ENCODE assay signal across 8 cellular contexts in the genomic region with DNA sequence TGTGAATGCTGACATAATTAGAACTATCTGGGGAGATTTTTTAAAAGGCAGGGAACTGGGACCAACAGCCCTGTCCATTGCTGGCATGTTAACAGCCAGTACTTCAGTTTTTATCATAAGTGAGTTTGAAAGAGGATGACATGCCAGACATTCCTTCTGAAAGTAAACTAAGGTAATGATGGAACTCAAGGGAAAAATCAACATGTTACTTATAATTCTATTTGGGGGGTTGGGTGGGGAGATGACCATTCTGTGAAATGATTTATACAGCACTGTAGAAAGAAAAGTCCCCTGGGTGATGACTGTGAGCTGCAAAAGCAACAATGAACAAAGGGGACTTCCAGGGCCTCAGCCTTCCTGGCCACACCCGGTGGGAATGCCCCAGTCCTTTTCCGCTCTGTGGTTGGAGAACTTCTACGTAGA. TPM values are rescaled to one million over a fixed set of nuclear protein-coding genes. Genes with fewer than 3 reads are reported as not detected.
DNase-seq lines count a peak whose midpoint lies in the region; ATAC-seq lines count a peak whose summit lies in the region.

No MANE protein-coding gene starts in this region.

- peaks cover 4 to 6% of the 10 kb centered on the region in 2 donors for H3K27me3 Mint-ChIP-seq in stimulated activated naive B cell treated with anti-CD40 and anti-IgM and Interleukin-4, amounts not matched to agents 10 μg/mL and 1 μg/mL and 100 μg/mL, for 72 hours
- H3K27me3 Mint-ChIP-seq in effector memory CD8-positive, alpha-beta T cell: peaks cover 2 to 13% of the 10 kb centered on the region in 2 donors

- peaks cover 22% of the 10 kb centered on the region for H3K4me1 ChIP-seq in HAP-1

- in situ Hi-C loops in HAP-1 (cut with MboI; ENCODE audit: low sequenced_read_pairs): no loop called here

- no peak overlapping the region for H3K27ac Mint-ChIP-seq in stimulated activated naive B cell treated with anti-CD40 and anti-IgM and Interleukin-4, amounts not matched to agents 10 μg/mL and 1 μg/mL and 100 μg/mL, for 72 hours
- H3K27ac Mint-ChIP-seq in effector memory CD8-positive, alpha-beta T cell: no peak overlapping the region

- no peak overlapping the region for H3K4me3 Mint-ChIP-seq in stimulated activated naive B cell treated with anti-CD40 and anti-IgM and Interleukin-4, amounts not matched to agents 10 μg/mL and 1 μg/mL and 100 μg/mL, for 72 hours
- no peak overlapping the region for H3K4me3 Mint-ChIP-seq in effector memory CD8-positive, alpha-beta T cell

- H3K27me3 ChIP-seq in HAP-1 (ENCODE audit: low read depth): no peaks in the 10 kb centered on the region

- H3K9me3 Mint-ChIP-seq in stimulated activated naive B cell treated with anti-CD40 and anti-IgM and Interleukin-4, amounts not matched to agents 10 μg/mL and 1 μg/mL and 100 μg/mL, for 72 hours: no peaks in the 10 kb centered on the region
- no peaks in the 10 kb centered on the region for H3K9me3 Mint-ChIP-seq in effector memory CD8-positive, alpha-beta T cell

- H3K9ac ChIP-seq in SK-N-MC (ENCODE audit: insufficient read length): peak overlapping the region; percentile 29

- peak overlapping the region; percentile 67; the same call in 1 of the 2 replicates for H3K27ac ChIP-seq in SK-N-MC

- ATAC-seq in Right ventricle myocardium inferior: peak; percentile 82
- ATAC-seq in stimulated activated naive B cell treated with anti-CD40 and anti-IgM and Interleukin-4, amounts not matched to agents 10 μg/mL and 1 μg/mL and 100 μg/mL, for 72 hours (replicated peaks): peak; percentile 75 to 88
- no peak for ATAC-seq in effector memory CD8-positive, alpha-beta T cell (replicated peaks)

- no peaks in the 10 kb centered on the region for H3K36me3 Mint-ChIP-seq in stimulated activated naive B cell treated with anti-CD40 and anti-IgM and Interleukin-4, amounts not matched to agents 10 μg/mL and 1 μg/mL and 100 μg/mL, for 72 hours
- H3K36me3 Mint-ChIP-seq in effector memory CD8-positive, alpha-beta T cell (ENCODE audit: insufficient read depth): no peaks in the 10 kb centered on the region

- H3K36me3 ChIP-seq in HAP-1 (replicated peaks) (no peaks in the 10 kb centered on the region), SK-N-MC (ENCODE audit: insufficient read depth, low read length) (no peaks in the 10 kb centered on the region)

- intact Hi-C loops in Right ventricle myocardium inferior (cut with DNase I): loop anchor here (2.0 kb wide), 1 partner anchor 158 kb away; a partner anchor contains a TSS

- DNase-seq in ELR (ENCODE audit: low read depth): peak; percentile 70
- peak; percentile 54 to 68 for DNase-seq in HAP-1 (ENCODE audit: low spot score in 2 of 2)
- DNase-seq in SK-N-MC (ENCODE audit: low read depth, low spot score): no peak
- no peak for DNase-seq in Right ventricle myocardium inferior (ENCODE audit: missing footprints)
- DNase-seq in stimulated activated naive B cell treated with anti-CD40 and anti-IgM and Interleukin-4, amounts not matched to agents 10 μg/mL and 1 μg/mL and 100 μg/mL, for 72 hours: peak; percentile 11
- no peak for DNase-seq in HUDEP-2 (lab: John Stamatoyannopoulos, UW; ENCODE audit: unreplicated experiment in 76 of 76)
- DNase-seq in NCI-H146 treated with DMSO at 0.1 percent for 48 hours (lab: John Stamatoyannopoulos, UW; ENCODE audit: unreplicated experiment): no peak
- no peak for DNase-seq in effector memory CD8-positive, alpha-beta T cell

- H3K4me3 ChIP-seq in HAP-1 (no peak overlapping the region), SK-N-MC (peak overlapping the region; percentile 49)

- peaks cover 4 to 12% of the 10 kb centered on the region in 2 donors for H3K4me1 Mint-ChIP-seq in stimulated activated naive B cell treated with anti-CD40 and anti-IgM and Interleukin-4, amounts not matched to agents 10 μg/mL and 1 μg/mL and 100 μg/mL, for 72 hours
- no peaks in the 10 kb centered on the region for H3K4me1 Mint-ChIP-seq in effector memory CD8-positive, alpha-beta T cell (ENCODE audit: low read depth in 2 of 2)

- no peaks in the 10 kb centered on the region for H3K9me3 ChIP-seq in HAP-1
- no peaks in the 10 kb centered on the region for H3K9me3 ChIP-seq in SK-N-MC (ENCODE audit: low read depth, low read length)

RNA-seq across cellular contexts. Expression of a gene that starts 5.4 kb away (rescaled TPM):
- total RNA-seq in Right ventricle myocardium inferior: 3.8 TPM

Comparison
In these comparisons a context has a peak if more than half of its experiments do, and no peak if none do; other contexts are left out.
1. DNase-seq: peak in ELR (single experiment), HAP-1 (2 of 2) and stimulated activated naive B cell treated with anti-CD40 and anti-IgM and Interleukin-4, amounts not matched to agents 10 μg/mL and 1 μg/mL and 100 μg/mL, for 72 hours (single experiment); none in SK-N-MC (single experiment), Right ventricle myocardium inferior (single experiment), HUDEP-2 (0 of 76), NCI-H146 treated with DMSO at 0.1 percent for 48 hours (single experiment) and effector memory CD8-positive, alpha-beta T cell (0 of 3).